In genomic region chr1:1326075-1326605, GRCh38 we compare ENCODE assay signal across 9 cellular contexts. TPM values are rescaled to one million over a fixed set of nuclear protein-coding genes. Genes with fewer than 3 reads are reported as not detected.
A peak's percentile ranks its signal among the peaks of the same experiment; 100 is the strongest.
DNase-seq lines count a peak whose midpoint lies in the region; ATAC-seq and TF ChIP-seq lines count a peak whose summit lies in the region.
"Had no signal": no experiment of that assay in that cellular context is flagged by ENCODE, and none has a peak within 500 bp of the region (broad histone marks: within the 10 kb centered on the region; RNA-seq: fewer than 3 reads in every experiment).

No MANE protein-coding gene starts in this region.

- H2BK12ac ChIP-seq in H9 (ENCODE audit: insufficient read length, low read depth, low read length) = no peak overlapping the region

- DNase-seq in Calu3 (no peak), colonic mucosa (no peak), neural progenitor cell (ENCODE audit: low spot score) (no peak), H9 (no peak)
- no peak for DNase-seq in activated CD4-positive, CD25-positive, alpha-beta regulatory T cell treated with anti-CD3 and anti-CD28 coated beads, Interleukin-2, amount 50 U/mL, for 72 hours

- H3K9me3 ChIP-seq in OCI-LY1 (ENCODE audit: low read length) (no peaks in the 10 kb centered on the region), colonic mucosa (no peaks in the 10 kb centered on the region), neural progenitor cell (ENCODE audit: low read depth) (no peaks in the 10 kb centered on the region), H9 (ENCODE audit: control insufficient read depth, low read depth, low read length) (no peaks in the 10 kb centered on the region), gastroesophageal sphincter (no peaks in the 10 kb centered on the region)
- H3K9me3 ChIP-seq: neutrophil had no signal

- H3K79me1 ChIP-seq in H9 (ENCODE audit: insufficient read depth, low read depth, low read length, poor library complexity, severe bottlenecking) = peaks cover 4% of the 10 kb centered on the region

- no TSS peak for BruUV-seq in Calu3 (replicated peaks; lab: Mats Ljungman, UMichigan)

- H4K20me1 ChIP-seq in OCI-LY1 (ENCODE audit: insufficient read depth, low read length) (no peaks in the 10 kb centered on the region), neural progenitor cell (ENCODE audit: low read depth) (peaks cover 57% of the 10 kb centered on the region), H9 (ENCODE audit: control insufficient read depth, insufficient read depth, insufficient read length) (peaks cover 5% of the 10 kb centered on the region)

- H2BK15ac ChIP-seq in H9 (ENCODE audit: low read depth, low read length) = no peak overlapping the region

- H4K5ac ChIP-seq in H9 (ENCODE audit: insufficient read length, low read depth, low read length) = no peak overlapping the region

- H3K79me2 ChIP-seq in OCI-LY1 (ENCODE audit: insufficient read depth, low read length) (peaks cover 17% of the 10 kb centered on the region), neural progenitor cell (ENCODE audit: low read depth) (peaks cover 42% of the 10 kb centered on the region), H9 (ENCODE audit: insufficient read depth, low read length) (peaks cover 15% of the 10 kb centered on the region; the same call in 1 of the 2 replicates)

- H3K4me3 Mint-ChIP-seq in Calu3 (ENCODE audit: low read depth, unreplicated experiment) (peak overlapping the region; percentile 84), neural progenitor cell (peak overlapping the region; percentile 77), H9 (peak overlapping the region in 1 of 2 experiments; percentile 58; a peak in 3 of 5 replicates)

- no peak for TF ChIP-seq CTCF in Calu3 (IDR thresholded peaks at IDR 0.05; ENCODE audit: unreplicated experiment)
- TF ChIP-seq CTCF in OCI-LY1 (IDR thresholded peaks at IDR 0.05; ENCODE audit: low read length) = no peak
- TF ChIP-seq CTCF in colonic mucosa (IDR thresholded peaks at IDR 0.05) = no peak
- TF ChIP-seq CTCF in neural progenitor cell (IDR thresholded peaks at IDR 0.05) = no peak
- no peak for TF ChIP-seq CTCF in H9 (conservative IDR thresholded peaks at IDR 0.05)
- TF ChIP-seq CTCF in gastroesophageal sphincter (IDR thresholded peaks at IDR 0.05) = no peak

- H3K4ac ChIP-seq in H9 (ENCODE audit: low read depth, low read length) = no peak overlapping the region

- no peaks in the 10 kb centered on the region for H3K9me2 ChIP-seq in OCI-LY1 (ENCODE audit: low read depth, low read length)

- H3K4me2 ChIP-seq in OCI-LY1 (ENCODE audit: low read length) = peak overlapping the region; percentile 90
- H3K4me2 ChIP-seq in neural progenitor cell = no peak overlapping the region
- H3K4me2 ChIP-seq in H9 (ENCODE audit: insufficient read depth, insufficient read length, low read length) = no peak overlapping the region

- no peak overlapping the region for H2BK120ac ChIP-seq in H9 (ENCODE audit: low read depth, low read length, poor library complexity, severe bottlenecking)

- H3K14ac ChIP-seq in H9 (ENCODE audit: insufficient read depth, low read length) = no peak overlapping the region

- no peak overlapping the region for H4K91ac ChIP-seq in H9 (ENCODE audit: insufficient read length, low read depth, low read length)

- CTCF ChIA-PET in Calu3 (lab: Charles Lee) = no interaction called here

- H3K9me3 Mint-ChIP-seq in Calu3 (ENCODE audit: low read depth, unreplicated experiment) = no peaks in the 10 kb centered on the region
- H3K9me3 Mint-ChIP-seq in neural progenitor cell = no peaks in the 10 kb centered on the region
- H3K9me3 Mint-ChIP-seq in H9 = no peaks in the 10 kb centered on the region

- H3K23ac ChIP-seq in H9 (ENCODE audit: insufficient read length, low read depth, low read length) = no peak overlapping the region

- H3K9ac ChIP-seq in OCI-LY1 (ENCODE audit: low read length) (peak overlapping the region; percentile 91), colonic mucosa (ENCODE audit: low read depth in 2 of 2, low read length in 2 of 2) (peak overlapping the region; percentile 89 to 99), neural progenitor cell (no peak overlapping the region), H9 (ENCODE audit: extremely low read depth, insufficient read length, low read length) (no peak overlapping the region)

- no peak overlapping the region for H4K8ac ChIP-seq in H9 (replicated peaks; ENCODE audit: insufficient read length, low read depth, low read length)

- H3K27ac ChIP-seq in OCI-LY1 (ENCODE audit: low read depth, low read length, poor library complexity, severe bottlenecking) (peak overlapping the region; percentile 70), colonic mucosa (no peak overlapping the region), neural progenitor cell (no peak overlapping the region), H9 (ENCODE audit: insufficient read length, low read depth, low read length) (no peak overlapping the region), gastroesophageal sphincter (peak overlapping the region in 2 of 4 donors; percentile 84 to 92)

- H3T11ph ChIP-seq in H9 (ENCODE audit: low read length) = no peak overlapping the region

- peaks cover 9% of the 10 kb centered on the region; the same call in 1 of the 2 replicates for H3K36me3 ChIP-seq in OCI-LY1 (ENCODE audit: insufficient read depth, low read length)
- H3K36me3 ChIP-seq in colonic mucosa = no peaks in the 10 kb centered on the region
- H3K36me3 ChIP-seq in neural progenitor cell = no peaks in the 10 kb centered on the region
- H3K36me3 ChIP-seq in gastroesophageal sphincter = peaks cover 0 to 29% of the 10 kb centered on the region in 2 donors

- ATAC-seq in GM21423 (IDR thresholded peaks at IDR 0.05; ENCODE audit: unreplicated experiment) (no peak), gastroesophageal sphincter (no peak)

- H3K23me2 ChIP-seq in H9 (ENCODE audit: insufficient read length, low read depth, low read length, poor library complexity, severe bottlenecking) = peaks cover 8% of the 10 kb centered on the region

- no peak overlapping the region for H2BK5ac ChIP-seq in H9 (ENCODE audit: insufficient read length, low read length)

- H2AFZ ChIP-seq in OCI-LY1 (ENCODE audit: low read length) = no peak overlapping the region
- no peak overlapping the region for H2AFZ ChIP-seq in neural progenitor cell (replicated peaks)
- no peak overlapping the region for H2AFZ ChIP-seq in H9 (ENCODE audit: low read length)

- no peak overlapping the region for H2BK20ac ChIP-seq in H9 (ENCODE audit: low read depth, low read length, poor library complexity, severe bottlenecking)

- H3K27me3 ChIP-seq in OCI-LY1 (ENCODE audit: insufficient read depth, low read length) (no peaks in the 10 kb centered on the region), colonic mucosa (no peaks in the 10 kb centered on the region), neural progenitor cell (no peaks in the 10 kb centered on the region), H9 (ENCODE audit: insufficient read depth, low read length) (no peaks in the 10 kb centered on the region), gastroesophageal sphincter (no peaks in the 10 kb centered on the region)
- H3K27me3 ChIP-seq: neutrophil had no signal

- H3K4me1 Mint-ChIP-seq in Calu3 (ENCODE audit: low read depth, unreplicated experiment) (peaks cover 19% of the 10 kb centered on the region), neural progenitor cell (peaks cover 11% of the 10 kb centered on the region), H9 (peaks cover 2 to 13% of the 10 kb centered on the region in 2 experiments)

- no peak for TF ChIP-seq POLR2A in gastroesophageal sphincter (IDR thresholded peaks at IDR 0.05)

- intact Hi-C loops in Calu3 (cut with micrococcal nuclease; ENCODE audit: unreplicated experiment) = no loop called here
- intact Hi-C loops in colonic mucosa (cut with DNase I) = no loop called here

- no CpG with 5 or more reads among the region's 8 CpGs for whole genome bisulfite sequencing in H9 (ENCODE audit: extremely low coverage, insufficient read length, low lambda C conversion rate)
- 47 to 50% methylated on average over 2 to 3 of the region's 8 CpGs for WGBS in gastroesophageal sphincter (ENCODE audit: low coverage in 1 of 2), 2 donors

- peak overlapping the region; percentile 86 for H3K4me3 ChIP-seq in OCI-LY1 (ENCODE audit: low read depth, low read length, poor library complexity, severe bottlenecking)
- H3K4me3 ChIP-seq in colonic mucosa = peak overlapping the region; percentile 99
- no peak overlapping the region for H3K4me3 ChIP-seq in neural progenitor cell
- H3K4me3 ChIP-seq in gastroesophageal sphincter = peak overlapping the region in 1 of 2 donors; percentile 87

- no peak overlapping the region for H3K18ac ChIP-seq in H9 (ENCODE audit: insufficient read length, low read depth, low read length)

- no peak overlapping the region for H3K56ac ChIP-seq in H9 (ENCODE audit: insufficient read length, low read depth, low read length)

- H3K4me1 ChIP-seq in OCI-LY1 (ENCODE audit: insufficient read depth, low read length, severe bottlenecking) (peaks cover 26% of the 10 kb centered on the region), colonic mucosa (peaks cover 13% of the 10 kb centered on the region), neural progenitor cell (peaks cover 4% of the 10 kb centered on the region), H9 (ENCODE audit: insufficient read depth, low read length) (no peaks in the 10 kb centered on the region), gastroesophageal sphincter (peaks cover 0 to 68% (median 40%) of the 10 kb centered on the region in 3 donors)

- H3F3A ChIP-seq in OCI-LY1 (ENCODE audit: insufficient read depth, low read length) = no peaks in the 10 kb centered on the region
- peaks cover 13% of the 10 kb centered on the region for H3F3A ChIP-seq in neural progenitor cell (ENCODE audit: low read depth)

- H2AK5ac ChIP-seq in H9 (ENCODE audit: insufficient read length, low read length) = no peak overlapping the region

- H3K27me3 Mint-ChIP-seq in Calu3 (ENCODE audit: unreplicated experiment) = no peaks in the 10 kb centered on the region
- peaks cover 15% of the 10 kb centered on the region for H3K27me3 Mint-ChIP-seq in neural progenitor cell (ENCODE audit: insufficient read depth, low read depth)
- H3K27me3 Mint-ChIP-seq in H9 (ENCODE audit: low read depth) = peaks cover 1% of the 10 kb centered on the region; the same call in 1 of the 2 replicates

- H3K36me3 Mint-ChIP-seq in Calu3 (ENCODE audit: insufficient read depth, unreplicated experiment) (peaks cover 84% of the 10 kb centered on the region), neural progenitor cell (peaks cover 6% of the 10 kb centered on the region), H9 (ENCODE audit: insufficient read depth in 1 of 3, low read depth in 3 of 3) (peaks cover 4 to 9% (median 7%) of the 10 kb centered on the region in 3 experiments)

- H3K27ac Mint-ChIP-seq in Calu3 (ENCODE audit: unreplicated experiment) (peak overlapping the region; percentile 42), neural progenitor cell (no peak overlapping the region), H9 (no peak overlapping the region)

- TF ChIP-seq EP300 in gastroesophageal sphincter (IDR thresholded peaks at IDR 0.05) = no peak

RNA-seq across cellular contexts. Expression of gene CPTP, which starts 1.5 kb away (rescaled TPM):
- total RNA-seq in Calu3 (2022) = 20.1 and 23.7 TPM in 2 replicates
- total RNA-seq in colonic mucosa = 10 to 100 TPM; 45.4 to 60.2 TPM
- total RNA-seq in neural progenitor cell (ENCODE audit: low replicate concordance) = 1.0 and 13.5 TPM in 2 replicates
- total RNA-seq in H9 (2021) = 14.0 and 15.0 TPM in 2 replicates
- total RNA-seq in gastroesophageal sphincter = 10 to 100 TPM; 10.4 to 42.7 (median 30.1) TPM

RNA-seq across cellular contexts. Expression of gene INTS11, which starts 1.7 kb away (rescaled TPM):
- 110 and 117 TPM in 2 replicates for total RNA-seq in Calu3 (2022)
- 100 to 1,000 TPM in 1 of 2 donors, 10 to 100 TPM in 1; 70.6 to 126 TPM for total RNA-seq in colonic mucosa
- 62.4 and 116 TPM in 2 replicates for total RNA-seq in neural progenitor cell (ENCODE audit: low replicate concordance)
- total RNA-seq in H9 (2021) = 138 and 139 TPM in 2 replicates
- total RNA-seq in gastroesophageal sphincter = 100 to 1,000 TPM in 1 of 4 donors, 10 to 100 TPM in 3; 62.0 to 119 (median 96.4) TPM

RNA-seq across cellular contexts. Expression of gene TAS1R3, which starts 4.9 kb away (rescaled TPM):
- total RNA-seq in Calu3 (2022) = 0.24 and 0.42 TPM in 2 replicates
- under 1 TPM; 0.24 to 0.57 TPM for total RNA-seq in colonic mucosa
- total RNA-seq in neural progenitor cell (ENCODE audit: low replicate concordance) = 0.22 TPM in 1 of 2 replicates, not detected in the other
- 0.28 and 0.35 TPM in 2 replicates for total RNA-seq in H9 (2021)
- under 1 TPM in 3 of 4 donors, not detected in 1; 0.12 to 0.54 (median 0.40) TPM for total RNA-seq in gastroesophageal sphincter

RNA-seq across cellular contexts. Expression of gene PUSL1, which starts 17.7 kb away (rescaled TPM):
- total RNA-seq in Calu3 (2022) (22.7 and 24.7 TPM in 2 replicates), colonic mucosa (10 to 100 TPM; 14.3 to 35.8 TPM), neural progenitor cell (ENCODE audit: low replicate concordance) (3.7 and 22.5 TPM in 2 replicates), H9 (2021) (38.0 and 40.9 TPM in 2 replicates), gastroesophageal sphincter (10 to 100 TPM; 12.5 to 24.2 (median 19.4) TPM)

RNA-seq across cellular contexts. Expression of gene ACAP3, which starts 18.4 kb away (rescaled TPM):
- total RNA-seq in Calu3 (2022) (41.1 and 48.3 TPM in 2 replicates), colonic mucosa (10 to 100 TPM; 34.1 to 68.1 TPM), neural progenitor cell (ENCODE audit: low replicate concordance) (10.7 and 24.6 TPM in 2 replicates), H9 (2021) (39.5 and 41.4 TPM in 2 replicates), gastroesophageal sphincter (10 to 100 TPM; 35.6 to 74.7 (median 50.2) TPM)

Comparison
In these comparisons a context has a peak if more than half of its experiments do, and no peak if none do; other contexts are left out.
1. H3K9ac ChIP-seq: peak in OCI-LY1 (single experiment) and colonic mucosa (2 of 2); none in neural progenitor cell (single experiment) and H9 (single experiment).